In genomic region chr15:89090791-89091666, GRCh38 we compare ENCODE assay signal across 8 cellular contexts. TPM values are rescaled to one million over a fixed set of nuclear protein-coding genes. Genes with fewer than 3 reads are reported as not detected.
DNase-seq lines count a peak whose midpoint lies in the region; ATAC-seq and FAIRE-seq lines count a peak whose summit lies in the region.

No MANE protein-coding gene starts in this region.

- WGBS in small intestine, 3 donors = 10 to 28% (median 17%) methylated on average over 12 of the region's 12 CpGs

- H3K4me1 ChIP-seq in small intestine (ENCODE audit: control insufficient read depth in 2 of 2, insufficient read depth in 1 of 2, low read depth in 1 of 2, low read length in 1 of 2) = peaks cover 7 to 18% of the 10 kb centered on the region in 2 donors

- no peaks in the 10 kb centered on the region for H3K9me3 ChIP-seq in small intestine (ENCODE audit: control insufficient read depth, low read depth)

- no peak for FAIRE-seq in small intestine (lab: Jason Lieb, UNC)
- FAIRE-seq in frontal cortex (lab: Jason Lieb, UNC) = no peak

- peak overlapping the region in 1 of 2 donors; percentile 94 for H3K4me3 ChIP-seq in small intestine (ENCODE audit: low read depth in 1 of 2, low read length in 2 of 2)

- DNase-seq in AML-193 (lab: John Stamatoyannopoulos, UW) (peak; percentile 84 to 89), RPMI8226 (peak; percentile 72), amniotic stem cell (lab: John Stamatoyannopoulos, UW) (peak; percentile 44), hepatic stellate cell (ENCODE audit: low spot score) (peak; percentile 54), small intestine (peak; percentile 84), frontal cortex (ENCODE audit: low spot score in 2 of 2) (no peak)

- no peaks in the 10 kb centered on the region for H3K27me3 ChIP-seq in small intestine (ENCODE audit: control insufficient read depth in 2 of 2, insufficient read depth in 2 of 2, low read length in 2 of 2)

- H3K36me3 ChIP-seq in small intestine (ENCODE audit: control insufficient read depth in 2 of 2, insufficient read depth in 2 of 2, low read length in 2 of 2) = peaks cover 0 to 3% of the 10 kb centered on the region in 2 donors

- peak overlapping the region; percentile 72 to 91 for H3K27ac ChIP-seq in small intestine (ENCODE audit: low read depth in 1 of 2, low read length in 1 of 2)

- peak; percentile 17 for ATAC-seq in GM21723 (IDR thresholded peaks at IDR 0.05; ENCODE audit: unreplicated experiment)
- no peak for ATAC-seq in HG02571 (IDR thresholded peaks at IDR 0.05; ENCODE audit: unreplicated experiment)

RNA-seq across cellular contexts. Expression of gene ABHD2, which starts 2.8 kb away (rescaled TPM):
- 10 to 100 TPM in 1 of 3 donors, 1 to 10 TPM in 2; 6.7 to 28.9 (median 8.6) TPM for polyA plus RNA-seq in small intestine
- 45.2 TPM for total RNA-seq in frontal cortex

Comparison
In these comparisons a context has a peak if more than half of its experiments do, and no peak if none do; other contexts are left out.
1. DNase-seq: peak in AML-193 (2 of 2), RPMI8226 (single experiment), amniotic stem cell (single experiment), hepatic stellate cell (single experiment) and small intestine (single experiment); none in frontal cortex (0 of 2).